2 cellular contexts compared by ENCODE assay signal in genomic region chr20:19827818-19828217, GRCh38.
TF ChIP-seq lines count a peak whose summit lies in the region.

No MANE protein-coding gene starts in this region.

TF ChIP-seq in SK-N-SH, 30 proteins besides CTCF, POLR2A, EP300 and RAD21 (continued from another document):
- TF ChIP-seq REST (IDR thresholded peaks at IDR 0.05; ENCODE audit: low read depth, low read length) (no peak), MAX (IDR thresholded peaks at IDR 0.05; ENCODE audit: low read depth) (no peak), RCOR1 (IDR thresholded peaks at IDR 0.05; ENCODE audit: low read length) (no peak), PBX3 (IDR thresholded peaks at IDR 0.05) (no peak), RFX5 (IDR thresholded peaks at IDR 0.05; ENCODE audit: low read length) (no peak), TCF12 (IDR thresholded peaks at IDR 0.05) (no peak), RXRA (IDR thresholded peaks at IDR 0.05; ENCODE audit: borderline replicate concordance, low read depth) (no peak), USF2 (IDR thresholded peaks at IDR 0.05; ENCODE audit: borderline replicate concordance, low read depth, low read length) (no peak), CHD2 (IDR thresholded peaks at IDR 0.05; ENCODE audit: low read length, partially characterized antibody) (no peak), IRF3 (IDR thresholded peaks at IDR 0.05; ENCODE audit: low read depth, low read length) (no peak), MXI1 (IDR thresholded peaks at IDR 0.05; ENCODE audit: low read depth, low read length) (no peak), NRF1 (IDR thresholded peaks at IDR 0.05; ENCODE audit: low read depth, low read length) (no peak), SIN3A (IDR thresholded peaks at IDR 0.05; ENCODE audit: borderline replicate concordance, low read depth, low read length) (no peak), POLR2AphosphoS5 (IDR thresholded peaks at IDR 0.05; ENCODE audit: low read depth, low read length) (no peak)

TF ChIP-seq in SK-N-SH treated with all-trans-retinoic acid at 6 μM for 48 hours, 23 proteins besides CTCF, POLR2A, EP300 and RAD21 (continued from another document):
- no peak for TF ChIP-seq TSHZ2 (CRISPR knock-in tag; IDR thresholded peaks at IDR 0.05)
- TF ChIP-seq ZFP30 (CRISPR knock-in tag; IDR thresholded peaks at IDR 0.05) = no peak
- no peak for TF ChIP-seq PATZ1 (CRISPR knock-in tag; IDR thresholded peaks at IDR 0.05; ENCODE audit: borderline replicate concordance)
- TF ChIP-seq SNAI2 (CRISPR knock-in tag; IDR thresholded peaks at IDR 0.05) = no peak
- no peak for TF ChIP-seq POU6F1 (CRISPR knock-in tag; IDR thresholded peaks at IDR 0.05; ENCODE audit: borderline replicate concordance, low read depth)
